ENCODE assay signal across 21 cellular contexts in the genomic region with DNA sequence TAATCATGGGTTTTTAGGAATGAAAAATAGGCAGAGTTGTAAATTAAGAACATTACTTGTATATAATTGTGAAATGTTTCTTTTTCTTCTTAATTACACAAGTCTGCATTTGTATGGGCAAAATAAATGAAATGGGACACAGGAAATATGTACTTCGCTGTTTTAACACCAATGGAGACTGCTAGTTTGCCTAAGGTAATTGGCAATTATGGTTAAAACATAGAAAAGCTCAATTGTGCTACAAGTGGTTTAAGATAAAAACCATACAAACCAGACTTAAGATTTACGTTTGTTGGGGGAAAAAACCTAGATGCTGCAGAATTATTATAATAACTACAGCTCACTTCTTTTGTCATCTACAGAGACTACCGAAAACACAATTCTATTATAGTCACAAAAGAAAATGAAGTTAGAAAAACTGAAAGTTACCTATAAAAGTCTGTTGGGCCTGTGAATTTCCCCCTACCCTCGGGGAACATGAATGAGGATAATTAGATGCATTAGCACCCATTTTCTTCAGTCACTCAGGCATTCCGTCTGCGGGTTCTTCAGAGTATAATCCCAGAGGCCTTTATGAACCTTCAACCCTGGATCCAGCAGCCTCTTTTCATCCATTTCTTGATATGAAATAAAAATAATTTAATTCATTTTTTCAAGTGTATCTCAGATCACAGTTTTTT. TPM values are rescaled to one million over a fixed set of nuclear protein-coding genes. Genes with fewer than 3 reads are reported as not detected.
"Had no signal": no experiment of that assay in that cellular context is flagged by ENCODE, and none has a peak within 500 bp of the region (broad histone marks: within the 10 kb centered on the region; RNA-seq: fewer than 3 reads in every experiment).

No MANE protein-coding gene starts in this region.

- H3K27me3 ChIP-seq: right atrium auricular region had no signal

- H3K27ac Mint-ChIP-seq: activated naive CD4-positive, alpha-beta T cell treated with anti-CD3 and anti-CD28 coated beads, Interleukin-2, amount 10 ng/mL, durations not matched to agents 7 days and 5 days; effector memory CD8-positive, alpha-beta T cell; natural killer cell; type B pancreatic cell had no signal

- H3K27ac ChIP-seq: epithelial cell of prostate, right atrium auricular region, skin epidermis had no signal

- H3K4me3 ChIP-seq: right atrium auricular region, skin epidermis had no signal

- H3K27me3 Mint-ChIP-seq: activated naive CD4-positive, alpha-beta T cell treated with anti-CD3 and anti-CD28 coated beads, Interleukin-2, amount 10 ng/mL, durations not matched to agents 7 days and 5 days; effector memory CD8-positive, alpha-beta T cell; type B pancreatic cell had no signal

- H3K4me3 Mint-ChIP-seq: activated naive CD4-positive, alpha-beta T cell treated with anti-CD3 and anti-CD28 coated beads, Interleukin-2, amount 10 ng/mL, durations not matched to agents 7 days and 5 days; effector memory CD8-positive, alpha-beta T cell; natural killer cell; type B pancreatic cell had no signal

- ATAC-seq: effector memory CD8-positive, alpha-beta T cell; natural killer cell had no signal

- H3K9me3 ChIP-seq: right atrium auricular region had no signal

- DNase-seq: activated CD4-positive, alpha-beta T cell treated with anti-CD3 and anti-CD28 coated beads, Interleukin-2, amount 50 U/mL, for 48 hours; activated CD4-positive, CD25-positive, alpha-beta regulatory T cell treated with anti-CD3 and anti-CD28 coated beads, Interleukin-2, amount 50 U/mL, for 72 hours; activated naive CD4-positive, alpha-beta T cell treated with anti-CD3 and anti-CD28 coated beads, Interleukin-2, amount 10 ng/mL, durations not matched to agents 7 days and 5 days; activated T-cell treated with anti-CD3 and anti-CD28 coated beads, Interleukin-2, amount 50 U/mL, for 1 hour; dermis blood vessel endothelial cell; effector memory CD8-positive, alpha-beta T cell; foreskin melanocyte; mesenchymal stem cell; natural killer cell; occipital lobe; stimulated activated CD4-positive, alpha-beta T cell treated with anti-CD3 and anti-CD28 coated beads, Interleukin-4, amount 100 ng/mL, for 24 hours; stimulated activated naive CD4-positive, alpha-beta T cell had no signal

- H3K36me3 Mint-ChIP-seq: natural killer cell had no signal

- H3K4me1 ChIP-seq: right atrium auricular region had no signal

- FAIRE-seq: astrocyte had no signal

- H3K9me3 Mint-ChIP-seq: activated naive CD4-positive, alpha-beta T cell treated with anti-CD3 and anti-CD28 coated beads, Interleukin-2, amount 10 ng/mL, durations not matched to agents 7 days and 5 days; effector memory CD8-positive, alpha-beta T cell; natural killer cell; type B pancreatic cell had no signal

RNA-seq across cellular contexts. Expression of gene COX8C, which starts 51.3 kb away (rescaled TPM):
- total RNA-seq: astrocyte, chondrocyte, dermis blood vessel endothelial cell, liver, natural killer cell, occipital lobe, right atrium auricular region, temporal lobe had no signal
- polyA plus RNA-seq: fibroblast of lung, liver had no signal
